In the genomic region with DNA sequence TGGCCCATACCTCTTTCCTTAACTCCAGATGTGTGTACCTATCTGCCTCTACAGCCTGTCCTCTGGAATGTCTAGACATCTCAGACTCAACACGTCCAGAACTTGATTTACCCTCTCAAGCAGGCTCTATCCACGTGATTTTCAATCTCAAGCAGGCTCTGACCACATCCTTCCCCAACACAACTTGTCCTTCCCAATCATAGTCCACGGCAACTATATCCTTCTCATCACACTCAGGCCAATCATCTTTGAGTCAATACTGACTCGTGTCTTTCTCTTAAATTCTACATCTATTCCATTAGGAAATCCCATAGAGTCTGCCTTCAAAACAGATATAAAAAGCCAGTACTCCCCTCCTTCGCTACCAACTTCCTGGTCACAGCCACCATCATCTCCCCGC, we compare ENCODE assay signal across 16 cellular contexts.
"Had no signal": no experiment of that assay in that cellular context is flagged by ENCODE, and none has a peak within 500 bp of the region (broad histone marks: within the 10 kb centered on the region; RNA-seq: fewer than 3 reads in every experiment).

No MANE protein-coding gene starts in this region.

- H3K4me3 ChIP-seq: ascending aorta, lower lobe of right lung had no signal

- H3K27ac ChIP-seq: lower lobe of right lung had no signal

- DNase-seq: activated CD4-positive, alpha-beta T cell treated with anti-CD3 and anti-CD28 coated beads, Interleukin-2, amount 10 ng/mL, durations not matched to agents 24 days and 14 days; activated gamma-delta T cell; effector CD8-positive, alpha-beta T cell; left colon; lower lobe of right lung; nucleus accumbens; posterior cingulate gyrus; retina; stimulated activated CD4-positive, alpha-beta T cell treated with anti-CD3 and anti-CD28 coated beads, Interleukin-12 subunit alpha, Interleukin-12 subunit beta, amount 100 ng/mL, for 4 hours; stimulated activated CD4-positive, alpha-beta T cell treated with anti-CD3 and anti-CD28 coated beads, Interleukin-1b, Interleukin-23, amount 100 ng/mL, for 48 hours; stimulated activated CD8-positive, alpha-beta memory T cell treated with anti-CD3 and anti-CD28 coated beads, Interleukin-4, amount 100 ng/mL, for 48 hours; stimulated activated naive CD4-positive, alpha-beta T cell; T-helper 1 cell; T1000 had no signal

- FAIRE-seq: endothelial cell of umbilical vein had no signal

- H3K36me3 ChIP-seq: ascending aorta, lower lobe of right lung had no signal

- H3K9me3 ChIP-seq: ascending aorta, lower lobe of right lung had no signal

- H3K27me3 ChIP-seq: ascending aorta had no signal
